In genomic region chr17:70171159-70171558, GRCh38 we compare ENCODE assay signal across 14 cellular contexts. TPM values are rescaled to one million over a fixed set of nuclear protein-coding genes. Genes with fewer than 3 reads are reported as not detected.
A peak's percentile ranks its signal among the peaks of the same experiment; 100 is the strongest.
DNase-seq lines count a peak whose midpoint lies in the region; ATAC-seq and TF ChIP-seq lines count a peak whose summit lies in the region.
"Had no signal": no experiment of that assay in that cellular context is flagged by ENCODE, and none has a peak within 500 bp of the region (broad histone marks: within the 10 kb centered on the region; RNA-seq: fewer than 3 reads in every experiment).

No MANE protein-coding gene starts in this region.

- no peak overlapping the region for H2AFZ ChIP-seq in SU-DHL-6 (ENCODE audit: low read depth, low read length, severe bottlenecking)
- no peak overlapping the region for H2AFZ ChIP-seq in smooth muscle cell (ENCODE audit: low read depth)

- H3K79me2 ChIP-seq in SU-DHL-6 (ENCODE audit: insufficient read depth, low read length) = no peaks in the 10 kb centered on the region
- no peaks in the 10 kb centered on the region for H3K79me2 ChIP-seq in smooth muscle cell (ENCODE audit: low read depth)

- no peak overlapping the region for H3K9ac ChIP-seq in SU-DHL-6 (ENCODE audit: low read length)
- H3K9ac ChIP-seq in smooth muscle cell (ENCODE audit: low read depth) = no peak overlapping the region

- H3K27ac ChIP-seq in SU-DHL-6 (ENCODE audit: low read depth, low read length) = no peak overlapping the region
- no peak overlapping the region for H3K27ac ChIP-seq in smooth muscle cell (ENCODE audit: low read depth)
- H3K27ac ChIP-seq: A549 had no signal

- no peaks in the 10 kb centered on the region for H3K36me3 ChIP-seq in SU-DHL-6 (ENCODE audit: low read length)
- no peaks in the 10 kb centered on the region for H3K36me3 ChIP-seq in smooth muscle cell (ENCODE audit: low read depth)

- no peaks in the 10 kb centered on the region for H3F3A ChIP-seq in SU-DHL-6 (ENCODE audit: insufficient read depth)
- no peaks in the 10 kb centered on the region for H3F3A ChIP-seq in smooth muscle cell (ENCODE audit: low read depth)

- 64% methylated on average over 5 of the region's 5 CpGs for WGBS in smooth muscle cell (ENCODE audit: low lambda C conversion rate)

- H3K27me3 ChIP-seq in SU-DHL-6 (ENCODE audit: low read length) = no peaks in the 10 kb centered on the region
- peaks cover 58% of the 10 kb centered on the region for H3K27me3 ChIP-seq in smooth muscle cell (ENCODE audit: low read depth)

- H3K9me2 ChIP-seq in SU-DHL-6 (replicated peaks; ENCODE audit: insufficient read depth, low read length) = no peaks in the 10 kb centered on the region

- no peak for ATAC-seq in HG03095 (IDR thresholded peaks at IDR 0.05; ENCODE audit: unreplicated experiment)
- ATAC-seq: A549, left colon had no signal

- TF ChIP-seq CTCF in SU-DHL-6 (IDR thresholded peaks at IDR 0.05; ENCODE audit: insufficient read depth, low read length, poor library complexity, severe bottlenecking) (no peak), smooth muscle cell (IDR thresholded peaks at IDR 0.05; ENCODE audit: borderline replicate concordance, insufficient read depth, poor library complexity, severe bottlenecking) (no peak)

- H3K4me1 ChIP-seq in smooth muscle cell (ENCODE audit: low read depth) = no peaks in the 10 kb centered on the region

- H4K20me1 ChIP-seq in SU-DHL-6 (ENCODE audit: low read depth, low read length) (no peaks in the 10 kb centered on the region), smooth muscle cell (ENCODE audit: low read depth) (no peaks in the 10 kb centered on the region)

- peak; percentile 37 for DNase-seq in NCI-H1436 (lab: John Stamatoyannopoulos, UW)
- DNase-seq in NCI-H1436 treated with DMSO at 0.1 percent for 48 hours (lab: John Stamatoyannopoulos, UW) = no peak
- peak; percentile 65 for DNase-seq in islet precursor cell
- DNase-seq in smooth muscle cell (lab: John Stamatoyannopoulos, UW; ENCODE audit: unreplicated experiment) = no peak
- no peak for DNase-seq in MV-4-11 (lab: John Stamatoyannopoulos, UW)
- no peak for DNase-seq in NCI-H146 (lab: John Stamatoyannopoulos, UW)
- DNase-seq: activated CD4-positive, alpha-beta memory T cell treated with anti-CD3 and anti-CD28 coated beads, Interleukin-2, amount 10 ng/mL, durations not matched to agents 7 days and 5 days; activated gamma-delta T cell; DND-41 had no signal

- no peaks in the 10 kb centered on the region for H3K9me3 ChIP-seq in SU-DHL-6 (ENCODE audit: insufficient read depth, low read length)
- H3K9me3 ChIP-seq in smooth muscle cell (replicated peaks; ENCODE audit: low read depth) = no peaks in the 10 kb centered on the region
- H3K9me3 ChIP-seq: A549 had no signal

- H3K4me2 ChIP-seq in SU-DHL-6 (ENCODE audit: low read depth, low read length, poor library complexity, severe bottlenecking) = peak overlapping the region; percentile 65
- H3K4me2 ChIP-seq in smooth muscle cell = no peak overlapping the region

- H3K4me3 ChIP-seq in SU-DHL-6 (ENCODE audit: insufficient read depth, low read length, poor library complexity, severe bottlenecking) = no peak overlapping the region
- peak overlapping the region; percentile 68 for H3K4me3 ChIP-seq in smooth muscle cell

RNA-seq across cellular contexts. Expression of gene KCNJ2, which starts 1.8 kb away (rescaled TPM):
- 1.3 and 1.8 TPM in 2 replicates for total RNA-seq in smooth muscle cell
- polyA plus RNA-seq in smooth muscle cell = 0.06 TPM in 1 of 2 replicates, not detected in the other
- total RNA-seq: activated CD4-positive, alpha-beta memory T cell treated with anti-CD3 and anti-CD28 coated beads, Interleukin-2, amount 10 ng/mL, durations not matched to agents 7 days and 5 days; T-helper 1 cell treated with Interleukin-12 subunit alpha and Interleukin-12 subunit beta and Interleukin-4 antibody, amounts not matched to agents 30 ng/mL and 1 ng/mL, for 36 hours had no signal

Comparison
In these comparisons a context has a peak if more than half of its experiments do, and no peak if none do; other contexts are left out.
1. DNase-seq: peak in NCI-H1436 (single experiment) and islet precursor cell (single experiment); none in NCI-H1436 treated with DMSO at 0.1 percent for 48 hours (single experiment), smooth muscle cell (single experiment), MV-4-11 (single experiment) and NCI-H146 (single experiment).